ENCODE assay signal across 32 cellular contexts in genomic region chr13:79614519-79614918, GRCh38.
"Had no signal": no experiment of that assay in that cellular context is flagged by ENCODE, and none has a peak within 500 bp of the region (broad histone marks: within the 10 kb centered on the region; RNA-seq: fewer than 3 reads in every experiment).

No MANE protein-coding gene starts in this region.

- H3K9me3 ChIP-seq: colonic mucosa, gastrocnemius medialis, heart left ventricle had no signal

- H3K27ac ChIP-seq: brain microvascular endothelial cell, cardiac muscle cell, colonic mucosa, gastrocnemius medialis, heart left ventricle, WERI-Rb-1 had no signal

- H3K4me3 ChIP-seq: cardiac muscle cell, colonic mucosa, gastrocnemius medialis, heart left ventricle had no signal

- H3K36me3 ChIP-seq: brain microvascular endothelial cell, cardiac muscle cell, colonic mucosa, gastrocnemius medialis, heart left ventricle, WERI-Rb-1 had no signal

- FAIRE-seq: astrocyte, endometrium, endothelial cell of umbilical vein had no signal

- ATAC-seq: activated CD4-positive, CD25-positive, alpha-beta regulatory T cell treated with anti-CD3 and anti-CD28 coated beads, Interleukin-2, amount 50 U/mL, for 24 hours; activated CD8-positive, alpha-beta T cell treated with anti-CD3 and anti-CD28 coated beads for 36 hours; activated T-cell treated with anti-CD3 and anti-CD28 coated beads, Interleukin-2, amount 50 U/mL, for 4 hours; activated T-helper 17 cell treated with anti-CD3 and anti-CD28 coated beads, Interleukin-2, amount 50 U/mL, for 72 hours; gastrocnemius medialis; heart left ventricle; T-helper 17 cell had no signal

- H3K4me1 ChIP-seq: colonic mucosa, gastrocnemius medialis, heart left ventricle had no signal

- H3K27me3 ChIP-seq: brain microvascular endothelial cell, cardiac muscle cell, colonic mucosa, gastrocnemius medialis, heart left ventricle had no signal

- DNase-seq: activated B cell treated with CpG ODN at 0.5 μM for 24 hours; activated CD4-positive, alpha-beta T cell treated with anti-CD3 and anti-CD28 coated beads for 48 hours; activated CD4-positive, alpha-beta T cell treated with anti-CD3 and anti-CD28 coated beads, Interleukin-2, amount 50 U/mL, for 1 hour; activated CD4-positive, alpha-beta T cell treated with anti-CD3 and anti-CD28 coated beads, Interleukin-2, amount 50 U/mL, for 48 hours; activated CD8-positive, alpha-beta memory T cell treated with anti-CD3 and anti-CD28 coated beads for 24 hours; activated CD8-positive, alpha-beta T cell treated with anti-CD3 and anti-CD28 coated beads for 36 hours; activated effector memory CD4-positive, alpha-beta T cell treated with Interleukin-2 at 50 U/mL for 16 hours; activated gamma-delta T cell treated with Interleukin-2 at 50 U/mL for 16 hours; activated naive CD4-positive, alpha-beta T cell treated with anti-CD3 and anti-CD28 coated beads, Interleukin-2, amount 50 U/mL, for 16 hours; activated naive CD4-positive, alpha-beta T cell treated with Interleukin-2 at 50 U/mL for 16 hours; activated T-cell treated with anti-CD3 and anti-CD28 coated beads, Interleukin-2, amount 50 U/mL, for 4 hours; amniotic stem cell; anterior cingulate cortex; brain microvascular endothelial cell; central memory CD4-positive, alpha-beta T cell; cerebellar nuclear complex; colonic mucosa; effector CD8-positive, alpha-beta T cell; foreskin fibroblast; gastrocnemius medialis; glutamatergic neuron; heart left ventricle; T-helper 1 cell; T-helper 17 cell; T1000; WERI-Rb-1 had no signal
